ENCODE assay signal across 8 cellular contexts in genomic region chr10:11328264-11329054, GRCh38.
DNase-seq lines count a peak whose midpoint lies in the region; ATAC-seq and TF ChIP-seq lines count a peak whose summit lies in the region.
"Had no signal": no experiment of that assay in that cellular context is flagged by ENCODE, and none has a peak within 500 bp of the region (broad histone marks: within the 10 kb centered on the region; RNA-seq: fewer than 3 reads in every experiment).

No MANE protein-coding gene starts in this region.

- H3K9me3 Mint-ChIP-seq in activated T-helper 17 cell treated with anti-CD3 and anti-CD28 coated beads, Interleukin-2, amount 50 U/mL, for 72 hours, result no peaks in the 10 kb centered on the region
- H3K9me3 Mint-ChIP-seq in stimulated activated naive CD8-positive, alpha-beta T cell treated with anti-CD3 and anti-CD28 coated beads, Interleukin-15, amount 100 ng/mL, for 72 hours, result no peaks in the 10 kb centered on the region

- peaks cover 100% of the 10 kb centered on the region for H3K36me3 Mint-ChIP-seq in activated T-helper 17 cell treated with anti-CD3 and anti-CD28 coated beads, Interleukin-2, amount 50 U/mL, for 72 hours (ENCODE audit: low read depth)

- TF ChIP-seq CTCF in GM13976 (IDR thresholded peaks at IDR 0.05; ENCODE audit: borderline replicate concordance, control extremely low read depth, extremely low read depth, insufficient read depth, missing control alignments), result no peak

- no peak overlapping the region for H3K4me3 Mint-ChIP-seq in activated T-helper 17 cell treated with anti-CD3 and anti-CD28 coated beads, Interleukin-2, amount 50 U/mL, for 72 hours
- no peak overlapping the region for H3K4me3 Mint-ChIP-seq in stimulated activated naive CD8-positive, alpha-beta T cell treated with anti-CD3 and anti-CD28 coated beads, Interleukin-15, amount 100 ng/mL, for 72 hours

- H3K27ac Mint-ChIP-seq in activated T-helper 17 cell treated with anti-CD3 and anti-CD28 coated beads, Interleukin-2, amount 50 U/mL, for 72 hours, result peak overlapping the region; percentile 80
- peak overlapping the region; percentile 68 to 91 for H3K27ac Mint-ChIP-seq in stimulated activated naive CD8-positive, alpha-beta T cell treated with anti-CD3 and anti-CD28 coated beads, Interleukin-15, amount 100 ng/mL, for 72 hours

- in situ Hi-C loops in GM13976 (cut with MboI; ENCODE audit: low sequenced_read_pairs, unreplicated experiment), result no loop called here

- intact Hi-C loops in left ventricle myocardium superior (cut with micrococcal nuclease), result no loop called here

- H3K27me3 Mint-ChIP-seq in activated T-helper 17 cell treated with anti-CD3 and anti-CD28 coated beads, Interleukin-2, amount 50 U/mL, for 72 hours, result no peaks in the 10 kb centered on the region
- H3K27me3 Mint-ChIP-seq in stimulated activated naive CD8-positive, alpha-beta T cell treated with anti-CD3 and anti-CD28 coated beads, Interleukin-15, amount 100 ng/mL, for 72 hours, result no peaks in the 10 kb centered on the region

- DNase-seq in Kasumi-1 (lab: John Stamatoyannopoulos, UW), result peak; percentile 86 to 93
- peak; percentile 62 for DNase-seq in left ventricle myocardium superior
- DNase-seq in stimulated activated naive CD8-positive, alpha-beta T cell treated with anti-CD3 and anti-CD28 coated beads, Interleukin-15, amount 100 ng/mL, for 72 hours, result no peak
- no peak for DNase-seq in GOT3 (lab: John Stamatoyannopoulos, UW)
- no peak for DNase-seq in GM13976 (ENCODE audit: low spot score)
- no peak for DNase-seq in activated effector memory CD4-positive, alpha-beta T cell treated with Interleukin-2 at 50 U/mL for 16 hours
- DNase-seq: NK-92 treated with Interleukin-12 subunit alpha and Interleukin-12 subunit beta, amount 100 ng/mL, for 24 hours had no signal

- peaks cover 23% of the 10 kb centered on the region for H3K4me1 Mint-ChIP-seq in activated T-helper 17 cell treated with anti-CD3 and anti-CD28 coated beads, Interleukin-2, amount 50 U/mL, for 72 hours
- peaks cover 72% of the 10 kb centered on the region for H3K4me1 Mint-ChIP-seq in stimulated activated naive CD8-positive, alpha-beta T cell treated with anti-CD3 and anti-CD28 coated beads, Interleukin-15, amount 100 ng/mL, for 72 hours

- peak; percentile 18 for ATAC-seq in activated T-helper 17 cell treated with anti-CD3 and anti-CD28 coated beads, Interleukin-2, amount 50 U/mL, for 72 hours (replicated peaks)
- peak; percentile 63 for ATAC-seq in left ventricle myocardium superior
- ATAC-seq in stimulated activated naive CD8-positive, alpha-beta T cell treated with anti-CD3 and anti-CD28 coated beads, Interleukin-15, amount 100 ng/mL, for 72 hours, result peak; percentile 45

Comparison
In these comparisons a context has a peak if more than half of its experiments do, and no peak if none do; other contexts are left out.
1. DNase-seq: peak in Kasumi-1 (2 of 2) and left ventricle myocardium superior (single experiment); none in stimulated activated naive CD8-positive, alpha-beta T cell treated with anti-CD3 and anti-CD28 coated beads, Interleukin-15, amount 100 ng/mL, for 72 hours (0 of 2), GOT3 (single experiment), GM13976 (single experiment) and activated effector memory CD4-positive, alpha-beta T cell treated with Interleukin-2 at 50 U/mL for 16 hours (single experiment).
2. Peak in every context shown above with its lines, with median percentiles within 50 percentile points of each other: ATAC-seq.